21 cellular contexts compared by ENCODE assay signal in genomic region chr1:228177183-228177475, GRCh38. TPM values are rescaled to one million over a fixed set of nuclear protein-coding genes. Genes with fewer than 3 reads are reported as not detected.
A peak's percentile ranks its signal among the peaks of the same experiment; 100 is the strongest.
DNase-seq lines count a peak whose midpoint lies in the region; ATAC-seq, FAIRE-seq and TF ChIP-seq lines count a peak whose summit lies in the region.
"Had no signal": no experiment of that assay in that cellular context is flagged by ENCODE, and none has a peak within 500 bp of the region (broad histone marks: within the 10 kb centered on the region; RNA-seq: fewer than 3 reads in every experiment).

No MANE protein-coding gene starts in this region.

- H3K9ac ChIP-seq in IMR-90 (ENCODE audit: low read depth, low read length) (no peak overlapping the region), kidney (ENCODE audit: low read length in 2 of 2) (no peak overlapping the region)

- H3K4ac ChIP-seq in IMR-90 (ENCODE audit: low read depth, low read length) = peak overlapping the region; percentile 26

- H4K20me1 ChIP-seq in IMR-90 (ENCODE audit: insufficient read depth, low read length) = peaks cover 11% of the 10 kb centered on the region

- H2AFZ ChIP-seq in IMR-90 (replicated peaks; ENCODE audit: low read length, poor library complexity) = no peak overlapping the region

- no peak overlapping the region for H2BK120ac ChIP-seq in IMR-90 (ENCODE audit: low read depth, low read length)

- H4K8ac ChIP-seq in IMR-90 (ENCODE audit: low read depth in 2 of 2, low read length in 2 of 2) = no peak overlapping the region

- H3K14ac ChIP-seq in IMR-90 (replicated peaks; ENCODE audit: low read depth, low read length) = no peak overlapping the region

- H3K9me3 ChIP-seq in IMR-90 (ENCODE audit: control insufficient read depth, insufficient read depth, low read length) (peaks cover 2% of the 10 kb centered on the region; the same call in 1 of the 2 replicates), kidney (ENCODE audit: control insufficient read depth in 1 of 2, low read length in 2 of 2) (no peaks in the 10 kb centered on the region)

- H3K27ac ChIP-seq in IMR-90 (ENCODE audit: insufficient read depth, low read length) (no peak overlapping the region), kidney (ENCODE audit: low read depth in 2 of 2, low read length in 2 of 2) (no peak overlapping the region)

- no peak overlapping the region for H4K91ac ChIP-seq in IMR-90 (ENCODE audit: insufficient read depth, low read depth, low read length)

- CTCF ChIA-PET in IMR-90 (lab: Yijun Ruan, JAX) = interaction anchor here (0.9 kb wide), 1 partner anchor 11 kb away, joined by 3 read pairs; no protein-coding TSS in a partner anchor

- TF ChIP-seq POLR2A in IMR-90 (IDR thresholded peaks at IDR 0.05; ENCODE audit: low read depth, low read length) = no peak

- POLR2A ChIA-PET in IMR-90 (lab: Charles Lee; ENCODE audit: unreplicated experiment) = interaction anchor here (0.6 to 1.3 kb wide), 2 partner anchors 12 to 230 kb away, joined by 3 read pairs; partner anchors contain the start of gene IBA57

- no peak overlapping the region for H3K18ac ChIP-seq in IMR-90 (ENCODE audit: low read depth, low read length)

- H3K27me3 ChIP-seq in IMR-90 (ENCODE audit: control insufficient read depth, insufficient read depth, low read length) = no peaks in the 10 kb centered on the region

- H3K4me1 ChIP-seq in IMR-90 (ENCODE audit: control insufficient read depth, insufficient read depth, low read length) = peaks cover 11% of the 10 kb centered on the region
- peaks cover 0 to 4% of the 10 kb centered on the region in 2 donors for H3K4me1 ChIP-seq in kidney (ENCODE audit: control insufficient read depth in 1 of 2, insufficient read depth in 1 of 2, low read depth in 1 of 2, low read length in 2 of 2)

- in situ Hi-C loops in IMR-90 (cut with MboI; ENCODE audit: low sequenced_read_pairs) = no loop called here

- intact Hi-C loops in IMR-90 (cut with micrococcal nuclease) (no loop called here), kidney (cut with DNase I) (no loop called here), posterior vena cava (cut with DNase I) (no loop called here)

- peaks cover 6 to 49% of the 10 kb centered on the region in 2 experiments for H3K79me1 ChIP-seq in IMR-90 (ENCODE audit: low read depth in 1 of 2, low read length in 2 of 2)

- H3K9me1 ChIP-seq in IMR-90 (ENCODE audit: insufficient read depth, low read length) = peaks cover 18% of the 10 kb centered on the region

- no peak overlapping the region for H3K56ac ChIP-seq in IMR-90 (ENCODE audit: extremely low read depth, insufficient read depth, low read length)

- no peak overlapping the region for H4K5ac ChIP-seq in IMR-90 (ENCODE audit: low read depth, low read length)

- no peak for FAIRE-seq in kidney (lab: Jason Lieb, UNC)
- FAIRE-seq: A204.1, D721Med, G401.6, GM12891, H1, HTR-8/SVneo had no signal

- no peak overlapping the region for H3K23ac ChIP-seq in IMR-90 (ENCODE audit: low read depth, low read length)

- TF ChIP-seq RAD21 in IMR-90 (IDR thresholded peaks at IDR 0.05; ENCODE audit: low read length) = no peak

- H2AK5ac ChIP-seq in IMR-90 (ENCODE audit: low read depth, low read length) = no peak overlapping the region; the same call in 1 of the 2 replicates

- H2AK9ac ChIP-seq in IMR-90 (replicated peaks; ENCODE audit: low read depth, low read length, poor library complexity) = peak overlapping the region; percentile 65

- dilution Hi-C loops in IMR-90 (cut with HindIII; ENCODE audit: low sequenced_read_pairs, unreplicated experiment) = no loop called here

- H2BK15ac ChIP-seq in IMR-90 (ENCODE audit: low read depth, low read length) = no peak overlapping the region

- WGBS in IMR-90 (ENCODE audit: extremely low coverage in 2 of 2, insufficient read length in 1 of 2), 2 experiments = 80% methylated on average over 1 of the region's 5 CpGs; no CpG with 5 or more reads in 1 of the 2 experiments

- no TSS peak for BruUV-seq in IMR-90 (replicated peaks; lab: Mats Ljungman, UMichigan)

- no peak overlapping the region for H2BK5ac ChIP-seq in IMR-90 (ENCODE audit: low read depth, low read length, poor library complexity, severe bottlenecking)

- DNase-seq in IMR-90 (no peak), kidney (peak; percentile 48), posterior vena cava (ENCODE audit: low spot score) (peak; percentile 74), NK-92 (lab: John Stamatoyannopoulos, UW; ENCODE audit: unreplicated experiment) (no peak), HUDEP-2 (lab: John Stamatoyannopoulos, UW; ENCODE audit: unreplicated experiment in 76 of 76) (no peak)
- DNase-seq: CD8-positive, alpha-beta T cell; COR-L47; DMS153; DMS79 treated with DMSO at 0.1 percent for 48 hours; EL; HCEC 1CT; HFFc6 had no signal

- no peak overlapping the region for H3K4me3 ChIP-seq in IMR-90 (ENCODE audit: insufficient read depth, low read depth, low read length)
- H3K4me3 ChIP-seq in kidney (ENCODE audit: low read length in 2 of 2) = no peak overlapping the region

- no peak overlapping the region for H3K4me2 ChIP-seq in IMR-90 (ENCODE audit: low read depth, low read length)

- H3K36me3 ChIP-seq in IMR-90 (ENCODE audit: control insufficient read depth, insufficient read depth, low read length) (0 out of 2 replicates have a peak, but pooled peaks cover 4% of the 10 kb centered on the region), kidney (ENCODE audit: control insufficient read depth in 1 of 2, insufficient read depth in 2 of 2, low read length in 2 of 2) (peaks cover 0 to 3% of the 10 kb centered on the region in 2 donors)

- ATAC-seq in IMR-90 (ENCODE audit: low read depth) = no peak
- ATAC-seq in GM18517 (IDR thresholded peaks at IDR 0.05; ENCODE audit: unreplicated experiment) = no peak
- no peak for ATAC-seq in HG03354 (IDR thresholded peaks at IDR 0.05; ENCODE audit: poor library complexity, severe bottlenecking, unreplicated experiment)
- ATAC-seq: CD8-positive, alpha-beta T cell had no signal

- TF ChIP-seq CTCF in IMR-90 (conservative IDR thresholded peaks at IDR 0.05; ENCODE audit: low read depth, low read length) (no peak), kidney (IDR thresholded peaks at IDR 0.05; ENCODE audit: borderline replicate concordance, extremely low read depth, insufficient read depth) (no peak)

- H2BK20ac ChIP-seq in IMR-90 (ENCODE audit: low read depth, low read length) = no peak overlapping the region

TF ChIP-seq in IMR-90, 13 proteins besides CTCF, POLR2A, EP300 and RAD21:
- TF ChIP-seq NFE2L2 (IDR thresholded peaks at IDR 0.05; ENCODE audit: low read depth, low read length) (no peak), CHD1 (IDR thresholded peaks at IDR 0.05; ENCODE audit: low read depth, low read length) (no peak), MAZ (IDR thresholded peaks at IDR 0.05; ENCODE audit: borderline replicate concordance, low read depth, low read length) (no peak), USF2 (IDR thresholded peaks at IDR 0.05; ENCODE audit: low read depth, low read length) (no peak), ELK1 (IDR thresholded peaks at IDR 0.05; ENCODE audit: borderline replicate concordance, low read depth, low read length) (no peak), BHLHE40 (IDR thresholded peaks at IDR 0.05; ENCODE audit: low read depth, low read length) (no peak)

RNA-seq across cellular contexts. Expression of gene IBA57, which starts 11.5 kb away (rescaled TPM):
- total RNA-seq in IMR-90 (2012; rRNA removed) (1.7 and 2.0 TPM in 2 replicates), kidney (13.0 TPM), posterior vena cava (1 to 10 TPM; 7.4 to 7.8 TPM)
- polyA plus RNA-seq in IMR-90 (2012; rRNA removed) (2.6 TPM in 2 replicates), kidney (ENCODE audit: insufficient read depth, low read depth, low replicate concordance) (4.7 TPM)
- 3.8 and 4.0 TPM in 2 replicates for polyA plus RNA-seq in IMR-90 (2012; cell fraction: cytosol; rRNA removed)
- polyA plus RNA-seq in IMR-90 (2012; cell fraction: nucleus; rRNA removed; ENCODE audit: low replicate concordance) = 4.9 and 9.5 TPM in 2 replicates

RNA-seq across cellular contexts. Expression of gene GJC2, which starts 27.4 kb away (rescaled TPM):
- total RNA-seq in IMR-90 (2012; rRNA removed) (1.1 and 1.4 TPM in 2 replicates), kidney (6.0 TPM), posterior vena cava (1 to 10 TPM; 6.9 to 8.2 TPM)
- polyA plus RNA-seq in IMR-90 (2012; rRNA removed) (1.7 and 2.6 TPM in 2 replicates), kidney (ENCODE audit: insufficient read depth, low read depth, low replicate concordance) (0.73 TPM)
- 1.5 and 2.6 TPM in 2 replicates for polyA plus RNA-seq in IMR-90 (2012; cell fraction: cytosol; rRNA removed)
- polyA plus RNA-seq in IMR-90 (2012; cell fraction: nucleus; rRNA removed; ENCODE audit: low replicate concordance) = 2.1 and 4.8 TPM in 2 replicates
- polyA plus RNA-seq: CD14-positive monocyte had no signal

RNA-seq across cellular contexts. Expression of gene OBSCN, which starts 30.7 kb away (rescaled TPM):
- total RNA-seq in IMR-90 (2012; rRNA removed) (4.1 and 4.2 TPM in 2 replicates), kidney (30.0 TPM), posterior vena cava (1 to 10 TPM; 3.5 to 6.3 TPM)
- polyA plus RNA-seq in IMR-90 (2012; rRNA removed) (9.5 and 10.0 TPM in 2 replicates), kidney (ENCODE audit: insufficient read depth, low read depth, low replicate concordance) (14.5 TPM)
- polyA plus RNA-seq in IMR-90 (2012; cell fraction: cytosol; rRNA removed) = 3.6 and 7.2 TPM in 2 replicates
- polyA plus RNA-seq in IMR-90 (2012; cell fraction: nucleus; rRNA removed; ENCODE audit: low replicate concordance) = 69.7 and 96.2 TPM in 2 replicates

RNA-seq across cellular contexts. Expression of gene GUK1, which starts 37.0 kb away (rescaled TPM):
- total RNA-seq in IMR-90 (2012; rRNA removed) = 465 and 524 TPM in 2 replicates
- 548 and 630 TPM in 2 replicates for polyA plus RNA-seq in IMR-90 (2012; rRNA removed)
- polyA plus RNA-seq in IMR-90 (2012; cell fraction: cytosol; rRNA removed) = 522 and 1,067 TPM in 2 replicates
- 571 and 1,090 TPM in 2 replicates for polyA plus RNA-seq in IMR-90 (2012; cell fraction: nucleus; rRNA removed; ENCODE audit: low replicate concordance)
- total RNA-seq in kidney = 221 TPM
- 410 TPM for polyA plus RNA-seq in kidney (ENCODE audit: insufficient read depth, low read depth, low replicate concordance)
- 100 to 1,000 TPM; 220 to 234 TPM for total RNA-seq in posterior vena cava

Comparison
In these comparisons a context has a peak if more than half of its experiments do, and no peak if none do; other contexts are left out.
1. DNase-seq: peak in kidney (single experiment) and posterior vena cava (single experiment); none in IMR-90 (single experiment), NK-92 (single experiment) and HUDEP-2 (0 of 76).